7 cellular contexts compared by ENCODE assay signal in genomic region chr19:13051581-13052165, GRCh38. TPM values are rescaled to one million over a fixed set of nuclear protein-coding genes. Genes with fewer than 3 reads are reported as not detected.
DNase-seq lines count a peak whose midpoint lies in the region; ATAC-seq, FAIRE-seq and TF ChIP-seq lines count a peak whose summit lies in the region.

No MANE protein-coding gene starts in this region.

- peaks cover 55% of the 10 kb centered on the region for H4K20me1 ChIP-seq in K562 (replicated peaks; ENCODE audit: control insufficient read depth, insufficient read depth, low read length)

- 0 out of 6 replicates have a peak, but pooled peaks of 1 of the 3 experiments have one; percentile 8 for TF ChIP-seq CTCF in K562 (IDR thresholded peaks at IDR 0.05 in 2 of 3, conservative IDR thresholded peaks at IDR 0.05 in 1 of 3; ENCODE audit: insufficient read depth in 2 of 3, low read depth in 1 of 3, low read length in 3 of 3)
- TF ChIP-seq CTCF in suprapubic skin (IDR thresholded peaks at IDR 0.05), result no peak

- no peaks in the 10 kb centered on the region for H3K27me3 ChIP-seq in HAP-1 (ENCODE audit: low read depth)
- no peaks in the 10 kb centered on the region for H3K27me3 ChIP-seq in K562 (ENCODE audit: control insufficient read depth in 2 of 2, insufficient read depth in 2 of 2, low read length in 2 of 2)
- no peaks in the 10 kb centered on the region for H3K27me3 ChIP-seq in suprapubic skin

- H3K9me3 ChIP-seq in HAP-1, result no peaks in the 10 kb centered on the region
- no peaks in the 10 kb centered on the region for H3K9me3 ChIP-seq in K562 (replicated peaks; ENCODE audit: control insufficient read depth, insufficient read depth, low read depth, low read length)
- no peaks in the 10 kb centered on the region for H3K9me3 ChIP-seq in suprapubic skin

- peak overlapping the region in 1 of 2 experiments; percentile 53; a peak in 1 of 4 replicates for H3K9ac ChIP-seq in K562 (ENCODE audit: insufficient read depth in 1 of 2, low read depth in 2 of 2, low read length in 2 of 2)

- DNase-seq in HAP-1 (ENCODE audit: low spot score in 2 of 2) (peak; percentile 68 to 85), NCI-H2196 (lab: John Stamatoyannopoulos, UW; ENCODE audit: unreplicated experiment) (peak; percentile 90), K562 (ENCODE audit: extremely low read depth in 1 of 4, low spot score in 3 of 4) (peak; percentile 81 to 95 (median 88)), left kidney (ENCODE audit: low read depth, low spot score) (peak; percentile 96), suprapubic skin (ENCODE audit: low spot score in 2 of 2) (no peak), UCSD-AML1 (lab: John Stamatoyannopoulos, UW; ENCODE audit: unreplicated experiment) (no peak)

- FAIRE-seq in K562 (lab: Jason Lieb, UNC), result peak; percentile 78

- TF ChIP-seq RAD21 in K562 (CRISPR knock-in tag; conservative IDR thresholded peaks at IDR 0.05 in 1 of 2, IDR thresholded peaks at IDR 0.05 in 1 of 2), result 0 out of 4 replicates have a peak, but pooled peaks of 1 of the 2 experiments have one; percentile 3

- no TSS peak for BruUV-seq in K562 (replicated peaks; lab: Mats Ljungman, UMichigan)

- H3K9me1 ChIP-seq in K562 (ENCODE audit: control insufficient read depth, insufficient read depth, low read length), result peaks cover 6% of the 10 kb centered on the region

- H3K4me2 ChIP-seq in K562 (ENCODE audit: insufficient read depth, low read length), result peak overlapping the region; percentile 61

- H2AFZ ChIP-seq in K562 (ENCODE audit: low read depth, low read length), result no peak overlapping the region

- peaks cover 12% of the 10 kb centered on the region for H3K4me1 ChIP-seq in HAP-1
- H3K4me1 ChIP-seq in K562 (replicated peaks in 1 of 2; ENCODE audit: control insufficient read depth in 2 of 2, insufficient read depth in 2 of 2, low read length in 2 of 2), result peaks cover 11 to 37% of the 10 kb centered on the region in 2 experiments
- peaks cover 97% of the 10 kb centered on the region for H3K4me1 ChIP-seq in suprapubic skin

- TF ChIP-seq EP300 in K562 (IDR thresholded peaks at IDR 0.05; ENCODE audit: low read length) (peak; percentile 45; the same call in 1 of the 2 replicates), suprapubic skin (IDR thresholded peaks at IDR 0.05) (no peak)

- peak; percentile 98 for ATAC-seq in K562
- ATAC-seq in HG02884 (IDR thresholded peaks at IDR 0.05; ENCODE audit: unreplicated experiment), result no peak

- H3K36me3 ChIP-seq in HAP-1 (replicated peaks) (no peaks in the 10 kb centered on the region), K562 (ENCODE audit: control insufficient read depth, insufficient read depth, low read length) (no peaks in the 10 kb centered on the region), suprapubic skin (no peaks in the 10 kb centered on the region)

- H3K4me3 ChIP-seq in HAP-1 (no peak overlapping the region), K562 (no peak overlapping the region), suprapubic skin (peak overlapping the region; percentile 11)

- TF ChIP-seq POLR2A in K562 (conservative IDR thresholded peaks at IDR 0.05), result no peak
- no peak for TF ChIP-seq POLR2A in suprapubic skin (IDR thresholded peaks at IDR 0.05)

- CTCF ChIA-PET in K562 (lab: Yijun Ruan, JAX; ENCODE audit: low intra/inter-chr PET ratio), result no interaction called here

- in situ Hi-C loops in HAP-1 (cut with MboI; ENCODE audit: low sequenced_read_pairs) (no loop called here), K562 (cut with MboI) (no loop called here)

- no peak overlapping the region for H3K27ac ChIP-seq in K562 (ENCODE audit: extremely low read depth, low read depth, low read length)
- peak overlapping the region; percentile 92 for H3K27ac ChIP-seq in suprapubic skin

- POLR2A ChIA-PET in K562 (lab: Yijun Ruan, JAX), result interaction anchor here (0.6 to 0.9 kb wide), 5 partner anchors 9 to 211 kb away, joined by 3 read pairs; no protein-coding TSS in a partner anchor

- peaks cover 14% of the 10 kb centered on the region; the same call in 2 of the 3 replicates for H3K79me2 ChIP-seq in K562 (ENCODE audit: control insufficient read depth, insufficient read depth, low read length)

- WGBS in K562 (ENCODE audit: insufficient coverage, low coverage, missing lambda C conversion rate), result 6% methylated on average over 23 of the region's 23 CpGs
- 5% methylated on average over 23 of the region's 23 CpGs for WGBS in suprapubic skin

- intact Hi-C loops in K562 (cut with micrococcal nuclease), result no loop called here

TF ChIP-seq in K562, 482 proteins besides CTCF, POLR2A, EP300 and RAD21 (continues in another document):
- TF ChIP-seq NR4A1 (CRISPR knock-in tag; IDR thresholded peaks at IDR 0.05) (no peak), NR4A1 (tag; IDR thresholded peaks at IDR 0.05) (0 out of 2 replicates have a peak, but pooled peaks have one; percentile 53), ZNF551 (CRISPR knock-in tag; IDR thresholded peaks at IDR 0.05) (no peak), HSF4 (CRISPR knock-in tag; IDR thresholded peaks at IDR 0.05; ENCODE audit: borderline replicate concordance) (no peak), ZNF431 (CRISPR knock-in tag; IDR thresholded peaks at IDR 0.05) (no peak), PCBP2 (IDR thresholded peaks at IDR 0.05; ENCODE audit: low read depth, low read length, poor library complexity, severe bottlenecking) (no peak), CSDE1 (IDR thresholded peaks at IDR 0.05) (no peak), RFX7 (CRISPR knock-in tag; IDR thresholded peaks at IDR 0.05) (no peak), HOXB6 (CRISPR knock-in tag; IDR thresholded peaks at IDR 0.05; ENCODE audit: borderline replicate concordance) (no peak), SP1 (CRISPR knock-in tag; IDR thresholded peaks at IDR 0.05) (0 out of 2 replicates have a peak, but pooled peaks have one; percentile 38), SMARCA5 (IDR thresholded peaks at IDR 0.05) (no peak), C11orf30 (IDR thresholded peaks at IDR 0.05; ENCODE audit: low read depth) (no peak), FOXJ2 (tag; IDR thresholded peaks at IDR 0.05) (peak; percentile 91), ELF1 (tag; IDR thresholded peaks at IDR 0.05) (no peak), KLF16 (IDR thresholded peaks at IDR 0.05) (peak; percentile 72; the same call in 1 of the 2 replicates)
- TF ChIP-seq, protein P1, sequence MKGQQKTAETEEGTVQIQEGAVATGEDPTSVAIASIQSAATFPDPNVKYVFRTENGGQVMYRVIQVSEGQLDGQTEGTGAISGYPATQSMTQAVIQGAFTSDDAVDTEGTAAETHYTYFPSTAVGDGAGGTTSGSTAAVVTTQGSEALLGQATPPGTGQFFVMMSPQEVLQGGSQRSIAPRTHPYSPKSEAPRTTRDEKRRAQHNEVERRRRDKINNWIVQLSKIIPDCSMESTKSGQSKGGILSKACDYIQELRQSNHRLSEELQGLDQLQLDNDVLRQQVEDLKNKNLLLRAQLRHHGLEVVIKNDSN (CRISPR knock-in tag; IDR thresholded peaks at IDR 0.05), result peak; percentile 72

RNA-seq across cellular contexts. Expression of gene LYL1, which starts 51.0 kb away (rescaled TPM):
- total RNA-seq in K562 (2011; cell fraction: chromatin; rRNA removed; ENCODE audit: low replicate concordance), result 54.5 and 112 TPM in 2 replicates
- 105 and 123 TPM in 2 replicates for total RNA-seq in K562 (2011; cell fraction: nucleolus; rRNA removed)
- 74.6 and 89.7 TPM in 2 replicates for total RNA-seq in K562 (2011; cell fraction: nucleoplasm; rRNA removed)
- 266 and 312 TPM in 2 replicates for total RNA-seq in K562 (2014; rRNA removed)
- 13.2 and 17.7 TPM in 2 replicates for total RNA-seq in K562 (2014; rRNA removed; fragmentation: Illumina TruSeq; extraction: Trizol)
- 89.9 and 108 TPM in 2 replicates for total RNA-seq in K562 (2015; rRNA removed; fragmentation: Illumina TruSeq; extraction: Trizol)
- 216 and 218 TPM in 2 replicates for total RNA-seq in K562 (2021)
- polyA plus RNA-seq in K562 (2011; rRNA removed), result 34.0 and 47.0 TPM in 2 replicates
- 73.1 and 246 TPM in 2 replicates for polyA plus RNA-seq in K562 (2011; cell fraction: cytosol; rRNA removed)
- 76.6 and 132 TPM in 2 replicates for polyA plus RNA-seq in K562 (2011; cell fraction: nucleus; rRNA removed)
- 144 and 229 TPM in 2 replicates for polyA plus RNA-seq in K562 (2012)
- 17.8 and 71.5 TPM in 2 replicates for polyA plus RNA-seq in K562 (2014; fragmentation: Illumina TruSeq; extraction: Trizol)
- 1 to 10 TPM; 1.3 to 1.6 TPM for polyA plus RNA-seq in K562 (2014; fragmentation: Nextera tagmentation; extraction: Ambion mirVana)
- 165 and 175 TPM in 2 replicates for polyA plus RNA-seq in K562 (2014; rRNA removed)
- polyA minus RNA-seq in K562 (2011; rRNA and poly(A)+ RNA removed), result 12.7 and 14.2 TPM in 2 replicates
- polyA minus RNA-seq in K562 (2011; cell fraction: cytosol; rRNA and poly(A)+ RNA removed), result 46.0 and 79.3 TPM in 2 replicates
- polyA minus RNA-seq in K562 (2011; cell fraction: nucleus; rRNA and poly(A)+ RNA removed), result 37.4 and 52.3 TPM in 2 replicates
- 1 to 10 TPM; 1.5 to 2.7 (median 2.2) TPM for total RNA-seq in suprapubic skin

RNA-seq across cellular contexts. Expression of gene NFIX, which starts 56.4 kb away (rescaled TPM):
- 18.3 and 47.5 TPM in 2 replicates for total RNA-seq in K562 (2011; cell fraction: chromatin; rRNA removed; ENCODE audit: low replicate concordance)
- total RNA-seq in K562 (2011; cell fraction: nucleolus; rRNA removed), result 13.6 and 14.8 TPM in 2 replicates
- 10.4 and 11.4 TPM in 2 replicates for total RNA-seq in K562 (2011; cell fraction: nucleoplasm; rRNA removed)
- total RNA-seq in K562 (2014; rRNA removed), result 5.4 and 7.7 TPM in 2 replicates
- 2.3 and 6.4 TPM in 2 replicates for total RNA-seq in K562 (2014; rRNA removed; fragmentation: Illumina TruSeq; extraction: Trizol)
- total RNA-seq in K562 (2015; rRNA removed; fragmentation: Illumina TruSeq; extraction: Trizol), result 3.1 and 3.8 TPM in 2 replicates
- 23.1 and 26.8 TPM in 2 replicates for total RNA-seq in K562 (2021)
- 2.9 and 5.6 TPM in 2 replicates for polyA plus RNA-seq in K562 (2011; rRNA removed)
- polyA plus RNA-seq in K562 (2011; cell fraction: cytosol; rRNA removed), result 3.2 and 3.6 TPM in 2 replicates
- 10.1 and 10.4 TPM in 2 replicates for polyA plus RNA-seq in K562 (2011; cell fraction: nucleus; rRNA removed)
- 8.7 and 9.6 TPM in 2 replicates for polyA plus RNA-seq in K562 (2012)
- 7.7 and 9.2 TPM in 2 replicates for polyA plus RNA-seq in K562 (2014; fragmentation: Illumina TruSeq; extraction: Trizol)
- polyA plus RNA-seq in K562 (2014; fragmentation: Nextera tagmentation; extraction: Ambion mirVana), result under 1 TPM; 0.28 to 0.34 TPM
- polyA plus RNA-seq in K562 (2014; rRNA removed), result 6.8 and 7.2 TPM in 2 replicates
- polyA minus RNA-seq in K562 (2011; rRNA and poly(A)+ RNA removed), result 2.8 and 3.1 TPM in 2 replicates
- polyA minus RNA-seq in K562 (2011; cell fraction: cytosol; rRNA and poly(A)+ RNA removed), result 7.3 and 7.8 TPM in 2 replicates
- polyA minus RNA-seq in K562 (2011; cell fraction: nucleus; rRNA and poly(A)+ RNA removed), result 5.7 and 7.9 TPM in 2 replicates
- total RNA-seq in suprapubic skin, result 100 to 1,000 TPM; 126 to 223 (median 176) TPM

Comparison
In these comparisons a context has a peak if more than half of its experiments do, and no peak if none do; other contexts are left out.
1. DNase-seq: peak in HAP-1 (2 of 2), NCI-H2196 (single experiment), K562 (4 of 4) and left kidney (single experiment); none in suprapubic skin (0 of 2) and UCSD-AML1 (single experiment).